In genomic region chr11:105719073-105719846, GRCh38 we compare ENCODE assay signal across 8 cellular contexts.
DNase-seq lines count a peak whose midpoint lies in the region; ATAC-seq and TF ChIP-seq lines count a peak whose summit lies in the region.

No MANE protein-coding gene starts in this region.

- H3K27ac ChIP-seq in vagina = no peak overlapping the region

- no peaks in the 10 kb centered on the region for H3K36me3 Mint-ChIP-seq in glutamatergic neuron (ENCODE audit: unreplicated experiment)

- no peaks in the 10 kb centered on the region for H3K36me3 ChIP-seq in vagina

- DNase-seq in NCI-H446 (lab: John Stamatoyannopoulos, UW) (peak; percentile 56 to 73), iPS-NIHi11 (ENCODE audit: low spot score) (peak; percentile 14), germinal center (ENCODE audit: low spot score) (no peak), glutamatergic neuron (no peak), vagina (ENCODE audit: extremely low spot score in 2 of 2) (no peak), Ammon's horn (ENCODE audit: low spot score) (no peak)

- intact Hi-C loops in vagina (cut with DNase I) = no loop called here

- TF ChIP-seq CTCF in glutamatergic neuron (IDR thresholded peaks at IDR 0.05; ENCODE audit: partially characterized antibody, unreplicated experiment) = no peak
- TF ChIP-seq CTCF in vagina (IDR thresholded peaks at IDR 0.05) = no peak

- no peak overlapping the region for H3K27ac Mint-ChIP-seq in glutamatergic neuron (ENCODE audit: unreplicated experiment)

- no peak overlapping the region for H3K4me3 Mint-ChIP-seq in glutamatergic neuron (ENCODE audit: unreplicated experiment)

- H3K27me3 ChIP-seq in vagina = no peaks in the 10 kb centered on the region

- ATAC-seq in GM18909 (IDR thresholded peaks at IDR 0.05; ENCODE audit: poor library complexity, unreplicated experiment) (peak; percentile 88), HG02884 (IDR thresholded peaks at IDR 0.05; ENCODE audit: unreplicated experiment) (peak; percentile 79)

- H3K4me1 Mint-ChIP-seq in glutamatergic neuron (ENCODE audit: low read depth, unreplicated experiment) = peaks cover 2% of the 10 kb centered on the region

- no peaks in the 10 kb centered on the region for H3K9me3 ChIP-seq in vagina

- peaks cover 2% of the 10 kb centered on the region for H3K27me3 Mint-ChIP-seq in glutamatergic neuron (ENCODE audit: unreplicated experiment)

- no peaks in the 10 kb centered on the region for H3K9me3 Mint-ChIP-seq in glutamatergic neuron (ENCODE audit: unreplicated experiment)

- no peak for TF ChIP-seq POLR2A in vagina (IDR thresholded peaks at IDR 0.05)

- H3K4me3 ChIP-seq in vagina = no peak overlapping the region

- no peaks in the 10 kb centered on the region for H3K4me1 ChIP-seq in vagina

Comparison
In these comparisons a context has a peak if more than half of its experiments do, and no peak if none do; other contexts are left out.
1. DNase-seq: peak in NCI-H446 (2 of 2) and iPS-NIHi11 (single experiment); none in germinal center (single experiment), glutamatergic neuron (single experiment), vagina (0 of 2) and Ammon's horn (single experiment).